ENCODE assay signal across 20 cellular contexts in genomic region chr2:26380281-26380680, GRCh38. TPM values are rescaled to one million over a fixed set of nuclear protein-coding genes. Genes with fewer than 3 reads are reported as not detected.
DNase-seq lines count a peak whose midpoint lies in the region; ATAC-seq and TF ChIP-seq lines count a peak whose summit lies in the region.
"Had no signal": no experiment of that assay in that cellular context is flagged by ENCODE, and none has a peak within 500 bp of the region (broad histone marks: within the 10 kb centered on the region; RNA-seq: fewer than 3 reads in every experiment).

No MANE protein-coding gene starts in this region.

- peaks cover 32% of the 10 kb centered on the region for H3K4me1 Mint-ChIP-seq in activated naive CD4-positive, alpha-beta T cell treated with anti-CD3 and anti-CD28 coated beads, Interleukin-2, amount 10 ng/mL, durations not matched to agents 7 days and 5 days
- H3K4me1 Mint-ChIP-seq in activated T-helper 2 cell treated with anti-CD3 and anti-CD28 coated beads, Interferon-gamma antibody, Interleukin-2, Interleukin-4, amounts not matched to agents 10 μg/mL and 5 μg/mL and 100 μg/mL, durations not matched to agents 14 hours and 24 hours and 36 hours (ENCODE audit: low read depth), result peaks cover 20% of the 10 kb centered on the region
- peaks cover 7% of the 10 kb centered on the region for H3K4me1 Mint-ChIP-seq in activated CD8-positive, alpha-beta T cell treated with anti-CD3 and anti-CD28 coated beads for 36 hours (ENCODE audit: low read depth)

- no peak for DNase-seq in activated naive CD4-positive, alpha-beta T cell treated with anti-CD3 and anti-CD28 coated beads, Interleukin-2, amount 10 ng/mL, durations not matched to agents 7 days and 5 days
- no peak for DNase-seq in activated naive CD4-positive, alpha-beta T cell treated with anti-CD3 and anti-CD28 coated beads, Interleukin-2, amount 50 U/mL, for 72 hours (ENCODE audit: low spot score in 2 of 2)
- peak; percentile 76 for DNase-seq in NCI-H345 (lab: John Stamatoyannopoulos, UW)
- DNase-seq in activated T-helper 2 cell treated with anti-CD3 and anti-CD28 coated beads, Interferon-gamma antibody, Interleukin-2, Interleukin-4, amounts not matched to agents 10 μg/mL and 5 μg/mL and 100 μg/mL, durations not matched to agents 14 hours and 24 hours and 36 hours (ENCODE audit: low spot score), result no peak
- DNase-seq in mucosa of gallbladder (ENCODE audit: low spot score), result no peak
- DNase-seq in activated CD8-positive, alpha-beta T cell treated with anti-CD3 and anti-CD28 coated beads for 36 hours, result no peak
- DNase-seq: CD4-positive, alpha-beta T cell; H7; KG1; NCI-H1048; NCI-H1436; NCI-H187; NCI-H2107; NCI-H446 treated with DMSO at 0.1 percent for 48 hours; NCI-H526 treated with DMSO at 0.1 percent for 48 hours; PC-3; SJCRH30; T-cell had no signal

- no peak for TF ChIP-seq CTCF in VCaP (conservative IDR thresholded peaks at IDR 0.05)
- no peak for TF ChIP-seq CTCF in activated CD8-positive, alpha-beta T cell treated with anti-CD3 and anti-CD28 coated beads for 36 hours (IDR thresholded peaks at IDR 0.05)

- peak overlapping the region; percentile 26 for H3K27ac Mint-ChIP-seq in activated naive CD4-positive, alpha-beta T cell treated with anti-CD3 and anti-CD28 coated beads, Interleukin-2, amount 10 ng/mL, durations not matched to agents 7 days and 5 days
- peak overlapping the region in 1 of 2 donors; percentile 2 for H3K27ac Mint-ChIP-seq in activated naive CD4-positive, alpha-beta T cell treated with anti-CD3 and anti-CD28 coated beads, Interleukin-2, amount 50 U/mL, for 72 hours
- no peak overlapping the region for H3K27ac Mint-ChIP-seq in activated T-helper 2 cell treated with anti-CD3 and anti-CD28 coated beads, Interferon-gamma antibody, Interleukin-2, Interleukin-4, amounts not matched to agents 10 μg/mL and 5 μg/mL and 100 μg/mL, durations not matched to agents 14 hours and 24 hours and 36 hours
- no peak overlapping the region for H3K27ac Mint-ChIP-seq in activated CD8-positive, alpha-beta T cell treated with anti-CD3 and anti-CD28 coated beads for 36 hours
- H3K27ac Mint-ChIP-seq: CD4-positive, alpha-beta T cell; T-cell had no signal

- H3K36me3 Mint-ChIP-seq in activated naive CD4-positive, alpha-beta T cell treated with anti-CD3 and anti-CD28 coated beads, Interleukin-2, amount 10 ng/mL, durations not matched to agents 7 days and 5 days, result peaks cover 37% of the 10 kb centered on the region
- H3K36me3 Mint-ChIP-seq in activated naive CD4-positive, alpha-beta T cell treated with anti-CD3 and anti-CD28 coated beads, Interleukin-2, amount 50 U/mL, for 72 hours, result peaks cover 8 to 30% of the 10 kb centered on the region in 2 donors
- peaks cover 69% of the 10 kb centered on the region for H3K36me3 Mint-ChIP-seq in activated T-helper 2 cell treated with anti-CD3 and anti-CD28 coated beads, Interferon-gamma antibody, Interleukin-2, Interleukin-4, amounts not matched to agents 10 μg/mL and 5 μg/mL and 100 μg/mL, durations not matched to agents 14 hours and 24 hours and 36 hours (ENCODE audit: low read depth)
- H3K36me3 Mint-ChIP-seq in activated CD8-positive, alpha-beta T cell treated with anti-CD3 and anti-CD28 coated beads for 36 hours (ENCODE audit: low read depth), result peaks cover 49% of the 10 kb centered on the region

- no peaks in the 10 kb centered on the region for H3K27me3 Mint-ChIP-seq in activated naive CD4-positive, alpha-beta T cell treated with anti-CD3 and anti-CD28 coated beads, Interleukin-2, amount 10 ng/mL, durations not matched to agents 7 days and 5 days
- H3K27me3 Mint-ChIP-seq in activated T-helper 2 cell treated with anti-CD3 and anti-CD28 coated beads, Interferon-gamma antibody, Interleukin-2, Interleukin-4, amounts not matched to agents 10 μg/mL and 5 μg/mL and 100 μg/mL, durations not matched to agents 14 hours and 24 hours and 36 hours (ENCODE audit: low read depth), result no peaks in the 10 kb centered on the region
- H3K27me3 Mint-ChIP-seq in activated CD8-positive, alpha-beta T cell treated with anti-CD3 and anti-CD28 coated beads for 36 hours, result no peaks in the 10 kb centered on the region
- H3K27me3 Mint-ChIP-seq: CD4-positive, alpha-beta T cell; T-cell had no signal

- intact Hi-C loops in activated T-helper 2 cell treated with anti-CD3 and anti-CD28 coated beads, Interferon-gamma antibody, Interleukin-2, Interleukin-4, amounts not matched to agents 10 μg/mL and 5 μg/mL and 100 μg/mL, durations not matched to agents 14 hours and 24 hours and 36 hours (cut with micrococcal nuclease), result no loop called here
- intact Hi-C loops in activated CD8-positive, alpha-beta T cell treated with anti-CD3 and anti-CD28 coated beads for 36 hours (cut with micrococcal nuclease), result no loop called here

- H3K9me3 Mint-ChIP-seq in activated naive CD4-positive, alpha-beta T cell treated with anti-CD3 and anti-CD28 coated beads, Interleukin-2, amount 10 ng/mL, durations not matched to agents 7 days and 5 days, result no peaks in the 10 kb centered on the region
- H3K9me3 Mint-ChIP-seq in activated naive CD4-positive, alpha-beta T cell treated with anti-CD3 and anti-CD28 coated beads, Interleukin-2, amount 50 U/mL, for 72 hours, result no peaks in the 10 kb centered on the region
- H3K9me3 Mint-ChIP-seq in activated T-helper 2 cell treated with anti-CD3 and anti-CD28 coated beads, Interferon-gamma antibody, Interleukin-2, Interleukin-4, amounts not matched to agents 10 μg/mL and 5 μg/mL and 100 μg/mL, durations not matched to agents 14 hours and 24 hours and 36 hours, result no peaks in the 10 kb centered on the region
- no peaks in the 10 kb centered on the region for H3K9me3 Mint-ChIP-seq in activated CD8-positive, alpha-beta T cell treated with anti-CD3 and anti-CD28 coated beads for 36 hours
- H3K9me3 Mint-ChIP-seq: CD4-positive, alpha-beta T cell; T-cell had no signal

- ATAC-seq in activated naive CD4-positive, alpha-beta T cell treated with anti-CD3 and anti-CD28 coated beads, Interleukin-2, amount 50 U/mL, for 72 hours, result no peak
- ATAC-seq in activated CD8-positive, alpha-beta T cell treated with anti-CD3 and anti-CD28 coated beads for 36 hours, result no peak
- ATAC-seq: PC-3, T-cell had no signal

- POLR2A ChIA-PET in activated CD8-positive, alpha-beta T cell treated with anti-CD3 and anti-CD28 coated beads for 36 hours (lab: Charles Lee), result no interaction called here

- H3K4me3 Mint-ChIP-seq in activated naive CD4-positive, alpha-beta T cell treated with anti-CD3 and anti-CD28 coated beads, Interleukin-2, amount 10 ng/mL, durations not matched to agents 7 days and 5 days, result no peak overlapping the region
- H3K4me3 Mint-ChIP-seq in activated T-helper 2 cell treated with anti-CD3 and anti-CD28 coated beads, Interferon-gamma antibody, Interleukin-2, Interleukin-4, amounts not matched to agents 10 μg/mL and 5 μg/mL and 100 μg/mL, durations not matched to agents 14 hours and 24 hours and 36 hours (ENCODE audit: low read depth), result no peak overlapping the region
- H3K4me3 Mint-ChIP-seq in activated CD8-positive, alpha-beta T cell treated with anti-CD3 and anti-CD28 coated beads for 36 hours, result no peak overlapping the region
- H3K4me3 Mint-ChIP-seq: CD4-positive, alpha-beta T cell; T-cell had no signal

- CTCF ChIA-PET in activated naive CD4-positive, alpha-beta T cell treated with anti-CD3 and anti-CD28 coated beads, Interleukin-2, amount 10 ng/mL, durations not matched to agents 7 days and 5 days (lab: Charles Lee), result no interaction called here
- CTCF ChIA-PET in activated CD8-positive, alpha-beta T cell treated with anti-CD3 and anti-CD28 coated beads for 36 hours (lab: Charles Lee), result interaction anchor here (0.7 kb wide), 1 partner anchor 26 kb away, joined by 3 read pairs; no protein-coding TSS in a partner anchor

- H3K27ac ChIP-seq in VCaP, result peak overlapping the region; percentile 48
- H3K27ac ChIP-seq: BLaER1, SJCRH30 had no signal

RNA-seq across cellular contexts. Expression of gene DRC1, which starts 21.4 kb away (rescaled TPM):
- not detected for total RNA-seq in activated naive CD4-positive, alpha-beta T cell treated with anti-CD3 and anti-CD28 coated beads, Interleukin-2, amount 50 U/mL, for 72 hours
- total RNA-seq in activated T-helper 2 cell treated with anti-CD3 and anti-CD28 coated beads, Interferon-gamma antibody, Interleukin-2, Interleukin-4, amounts not matched to agents 10 μg/mL and 5 μg/mL and 100 μg/mL, durations not matched to agents 14 hours and 24 hours and 36 hours, result not detected in 2 replicates
- 0.40 TPM for total RNA-seq in mucosa of gallbladder
- not detected for total RNA-seq in activated CD8-positive, alpha-beta T cell treated with anti-CD3 and anti-CD28 coated beads for 36 hours
- total RNA-seq: CD4-positive, alpha-beta T cell; PC-3; T-cell had no signal

RNA-seq across cellular contexts. Expression of gene ADGRF3, which starts 33.7 kb away (rescaled TPM):
- 1 to 10 TPM in 1 of 2 donors, under 1 TPM in 1; 0.57 to 7.5 TPM for total RNA-seq in activated naive CD4-positive, alpha-beta T cell treated with anti-CD3 and anti-CD28 coated beads, Interleukin-2, amount 50 U/mL, for 72 hours
- total RNA-seq in activated T-helper 2 cell treated with anti-CD3 and anti-CD28 coated beads, Interferon-gamma antibody, Interleukin-2, Interleukin-4, amounts not matched to agents 10 μg/mL and 5 μg/mL and 100 μg/mL, durations not matched to agents 14 hours and 24 hours and 36 hours, result 1.6 and 3.1 TPM in 2 replicates
- total RNA-seq in mucosa of gallbladder, result 0.35 TPM
- total RNA-seq in activated CD8-positive, alpha-beta T cell treated with anti-CD3 and anti-CD28 coated beads for 36 hours, result 1 to 10 TPM; 4.8 to 5.7 TPM
- total RNA-seq: H7, PC-3 had no signal

RNA-seq across cellular contexts. Expression of gene SELENOI, which starts 34.3 kb away (rescaled TPM):
- 10 to 100 TPM; 24.4 to 45.0 TPM for total RNA-seq in activated naive CD4-positive, alpha-beta T cell treated with anti-CD3 and anti-CD28 coated beads, Interleukin-2, amount 50 U/mL, for 72 hours
- total RNA-seq in activated T-helper 2 cell treated with anti-CD3 and anti-CD28 coated beads, Interferon-gamma antibody, Interleukin-2, Interleukin-4, amounts not matched to agents 10 μg/mL and 5 μg/mL and 100 μg/mL, durations not matched to agents 14 hours and 24 hours and 36 hours, result 45.5 and 51.4 TPM in 2 replicates
- 30.9 TPM for total RNA-seq in mucosa of gallbladder
- 10 to 100 TPM; 38.9 to 39.1 TPM for total RNA-seq in activated CD8-positive, alpha-beta T cell treated with anti-CD3 and anti-CD28 coated beads for 36 hours
